In genomic region chr13:77466757-77467156, GRCh38 we compare ENCODE assay signal across 2 cellular contexts.
TF ChIP-seq lines count a peak whose summit lies in the region.

No MANE protein-coding gene starts in this region.

TF ChIP-seq in GM23338, 12 proteins besides CTCF, POLR2A, EP300 and RAD21 (continued from another document):
- no peak for TF ChIP-seq NANOG (IDR thresholded peaks at IDR 0.05; ENCODE audit: borderline replicate concordance)
- no peak for TF ChIP-seq ETS1 (IDR thresholded peaks at IDR 0.05)
- no peak for TF ChIP-seq ZNF114 (CRISPR knock-in tag; IDR thresholded peaks at IDR 0.05)
- no peak for TF ChIP-seq EZH2phosphoT487 (IDR thresholded peaks at IDR 0.05; ENCODE audit: unreplicated experiment)
- no peak for TF ChIP-seq ZNF462 (CRISPR knock-in tag; IDR thresholded peaks at IDR 0.05)
- no peak for TF ChIP-seq POLR2AphosphoS5 (IDR thresholded peaks at IDR 0.05; ENCODE audit: low read depth)
- no peak for TF ChIP-seq ZNF331 (CRISPR knock-in tag; IDR thresholded peaks at IDR 0.05; ENCODE audit: low read depth)
- no peak for TF ChIP-seq JUNB (IDR thresholded peaks at IDR 0.05; ENCODE audit: unreplicated experiment)
- TF ChIP-seq REST (IDR thresholded peaks at IDR 0.05; ENCODE audit: unreplicated experiment), result no peak
- no peak for TF ChIP-seq CREB1 (CRISPR knock-in tag; IDR thresholded peaks at IDR 0.05; ENCODE audit: low read depth)
- no peak for TF ChIP-seq EZH2 (IDR thresholded peaks at IDR 0.05; ENCODE audit: low read depth, unreplicated experiment)
TF ChIP-seq in GM23338: peak in this region for 0.

TF ChIP-seq in neural cell, 6 proteins besides CTCF, POLR2A, EP300 and RAD21:
- TF ChIP-seq SMC3 (conservative IDR thresholded peaks at IDR 0.05; ENCODE audit: poor library complexity), result no peak
- no peak for TF ChIP-seq TAF1 (IDR thresholded peaks at IDR 0.05; ENCODE audit: low read depth)
- TF ChIP-seq EZH2 (IDR thresholded peaks at IDR 0.05; ENCODE audit: borderline replicate concordance, insufficient read depth, low read length, poor library complexity, severe bottlenecking), result no peak
- peak; percentile 94 for TF ChIP-seq POLR2AphosphoS5 (IDR thresholded peaks at IDR 0.05)
- no peak for TF ChIP-seq MXI1 (conservative IDR thresholded peaks at IDR 0.05; ENCODE audit: poor library complexity, severe bottlenecking)
- no peak for TF ChIP-seq REST (IDR thresholded peaks at IDR 0.05; ENCODE audit: borderline replicate concordance)
TF ChIP-seq in neural cell: peak in this region for 1.
